19 cellular contexts compared by ENCODE assay signal in the genomic region with DNA sequence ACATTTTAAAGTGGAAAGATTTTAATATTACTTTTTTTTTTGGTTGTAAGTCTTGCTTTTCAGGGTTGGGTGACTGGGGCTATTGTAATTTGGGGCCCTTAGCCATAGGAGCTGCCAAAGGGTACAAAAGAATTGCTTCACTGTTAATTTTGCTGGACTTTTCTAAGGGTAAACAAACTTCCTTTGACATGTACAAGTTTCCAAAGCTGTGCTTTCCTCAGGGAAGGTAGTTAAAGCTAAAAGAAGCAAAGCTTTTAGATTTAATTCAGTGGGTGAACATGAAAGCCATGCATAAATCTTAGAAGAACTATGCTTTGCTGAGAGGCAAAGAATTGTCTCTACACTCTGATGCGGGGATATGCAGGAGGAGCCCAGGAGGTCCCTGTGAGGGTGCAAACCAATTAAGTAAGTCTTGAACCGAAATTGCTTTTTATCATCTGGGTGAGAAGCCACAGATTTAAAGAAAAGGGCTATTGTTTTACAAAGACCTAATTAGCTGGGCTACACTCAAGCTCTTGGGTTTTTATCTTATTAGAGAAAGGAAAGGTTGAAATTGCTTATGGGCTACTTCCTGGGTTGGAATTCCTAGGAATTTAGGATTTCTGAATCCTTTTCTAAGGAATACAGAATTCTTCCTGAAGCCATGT.
DNase-seq lines count a peak whose midpoint lies in the region; ATAC-seq and TF ChIP-seq lines count a peak whose summit lies in the region.
"Had no signal": no experiment of that assay in that cellular context is flagged by ENCODE, and none has a peak within 500 bp of the region (broad histone marks: within the 10 kb centered on the region; RNA-seq: fewer than 3 reads in every experiment).

No MANE protein-coding gene starts in this region.

- ATAC-seq in GM18505 (IDR thresholded peaks at IDR 0.05; ENCODE audit: unreplicated experiment): no peak
- ATAC-seq: left ventricle myocardium superior, psoas muscle had no signal

- H3K9me3 ChIP-seq in HAP-1 (no peaks in the 10 kb centered on the region), sigmoid colon (no peaks in the 10 kb centered on the region)
- H3K9me3 ChIP-seq: adrenal gland, MG63, psoas muscle, SJCRH30 had no signal

- TF ChIP-seq POLR2A in sigmoid colon (IDR thresholded peaks at IDR 0.05) (no peak), GM18505 (IDR thresholded peaks at IDR 0.05; ENCODE audit: borderline replicate concordance, extremely low read depth, insufficient read depth, insufficient read length) (no peak)

- TF ChIP-seq CTCF in sigmoid colon (IDR thresholded peaks at IDR 0.05): no peak

- H3K4me3 ChIP-seq in HAP-1 (no peak overlapping the region), sigmoid colon (no peak overlapping the region)
- H3K4me3 ChIP-seq: adrenal gland, MG63, psoas muscle, SJCRH30 had no signal

- H3K36me3 ChIP-seq in HAP-1 (replicated peaks) (no peaks in the 10 kb centered on the region), sigmoid colon (no peaks in the 10 kb centered on the region)
- H3K36me3 ChIP-seq: adrenal gland, MG63, SJCRH30 had no signal

- no peaks in the 10 kb centered on the region for H3K27me3 ChIP-seq in HAP-1 (ENCODE audit: low read depth)
- H3K27me3 ChIP-seq in sigmoid colon: no peaks in the 10 kb centered on the region
- H3K27me3 ChIP-seq: adrenal gland, MG63, SJCRH30 had no signal

- WGBS in sigmoid colon, 2 donors: 35 to 58% methylated on average over 2 of the region's 2 CpGs

- DNase-seq in HAP-1 (ENCODE audit: low spot score in 2 of 2) (peak; percentile 53 to 92), caudate nucleus (lab: John Stamatoyannopoulos, UW) (no peak), left kidney (ENCODE audit: low read depth, low spot score) (peak; percentile 7), sigmoid colon (no peak), NCI-H510A (lab: John Stamatoyannopoulos, UW) (no peak), RPMI8226 (no peak), T-helper 2 cell (no peak)
- DNase-seq: activated CD4-positive, CD25-positive, alpha-beta regulatory T cell treated with anti-CD3 and anti-CD28 coated beads, Interleukin-2, amount 50 U/mL, for 72 hours; adrenal gland; cerebellar nuclear complex; left ventricle myocardium superior; MG63; NCI-H1694 treated with DMSO at 0.1 percent for 48 hours; psoas muscle; SJCRH30; stimulated activated CD4-positive, alpha-beta T cell treated with anti-CD3 and anti-CD28 coated beads, Interleukin-15, amount 100 ng/mL, for 24 hours; stimulated activated naive CD4-positive, alpha-beta T cell; T1000 had no signal

- in situ Hi-C loops in HAP-1 (cut with MboI; ENCODE audit: low sequenced_read_pairs): no loop called here

- TF ChIP-seq EP300 in sigmoid colon (IDR thresholded peaks at IDR 0.05): no peak

- H3K27ac ChIP-seq in caudate nucleus (ENCODE audit: low read depth, low read length) (peak overlapping the region; percentile 92), sigmoid colon (peak overlapping the region; percentile 61 to 70 (median 69))
- H3K27ac ChIP-seq: adrenal gland, psoas muscle, SJCRH30 had no signal

- H3K4me1 ChIP-seq in HAP-1 (peaks cover 47% of the 10 kb centered on the region), sigmoid colon (peaks cover 0 to 59% (median 52%) of the 10 kb centered on the region in 4 donors)

- intact Hi-C loops in sigmoid colon (cut with DNase I): no loop called here

Comparison
In these comparisons a context has a peak if more than half of its experiments do, and no peak if none do; other contexts are left out.
1. DNase-seq: peak in HAP-1 (2 of 2) and left kidney (single experiment); none in caudate nucleus (0 of 61), sigmoid colon (single experiment), NCI-H510A (single experiment), RPMI8226 (single experiment) and T-helper 2 cell (0 of 5).